20 cellular contexts compared by ENCODE assay signal in genomic region chr2:48104418-48104817, GRCh38.
A peak's percentile ranks its signal among the peaks of the same experiment; 100 is the strongest.
DNase-seq lines count a peak whose midpoint lies in the region; ATAC-seq, FAIRE-seq and TF ChIP-seq lines count a peak whose summit lies in the region.
"Had no signal": no experiment of that assay in that cellular context is flagged by ENCODE, and none has a peak within 500 bp of the region (broad histone marks: within the 10 kb centered on the region; RNA-seq: fewer than 3 reads in every experiment).

No MANE protein-coding gene starts in this region.

- TF ChIP-seq POLR2A in HCT116 (IDR thresholded peaks at IDR 0.05; ENCODE audit: borderline replicate concordance, extremely low read depth, insufficient read depth, insufficient read length) (no peak), K562 (conservative IDR thresholded peaks at IDR 0.05) (no peak)

- intact Hi-C loops in HCT116 (cut with micrococcal nuclease), result no loop called here
- intact Hi-C loops in K562 (cut with micrococcal nuclease), result loop anchor here (10.0 kb wide), 1 partner anchor 770 kb away; no protein-coding TSS in a partner anchor

- H3K9me2 ChIP-seq in HCT116 (ENCODE audit: insufficient read depth), result no peaks in the 10 kb centered on the region

- BruUV-seq in HCT116 (replicated peaks; lab: Mats Ljungman, UMichigan), result no TSS peak
- BruUV-seq in K562 (replicated peaks; lab: Mats Ljungman, UMichigan), result no TSS peak

- DNase-seq in HCT116 (ENCODE audit: low read depth, low spot score) (no peak), K562 (ENCODE audit: extremely low read depth in 1 of 4, low spot score in 3 of 4) (no peak)
- no peak for DNase-seq in stimulated activated CD4-positive, alpha-beta T cell treated with anti-CD3 and anti-CD28 coated beads, Interleukin-1b, Interleukin-23, amount 100 ng/mL, for 48 hours
- DNase-seq: CD4-positive, alpha-beta memory T cell; DMS153; DMS79; GDM1; HCEC 1CT; HFFc6; KG1 had no signal

- no peak for TF ChIP-seq EP300 in K562 (IDR thresholded peaks at IDR 0.05; ENCODE audit: low read length)

- CTCF ChIA-PET in HCT116 (lab: Charles Lee), result interaction anchor here (1.4 to 3.2 kb wide), 2 partner anchors 87 to 197 kb away, joined by 3 to 14 read pairs; partner anchors contain the start of gene FBXO11
- CTCF ChIA-PET in K562 (lab: Yijun Ruan, JAX; ENCODE audit: low intra/inter-chr PET ratio), result interaction anchor here (0.6 kb wide), 1 partner anchor 1567 kb away, joined by 4 read pairs; no protein-coding TSS in a partner anchor

- H3K27ac ChIP-seq in ACC112 (ENCODE audit: low read depth, low read length), result no peak overlapping the region
- H3K27ac ChIP-seq in HCT116 (ENCODE audit: low read depth, low read length), result no peak overlapping the region
- H3K27ac ChIP-seq in K562 (ENCODE audit: extremely low read depth, low read depth, low read length), result no peak overlapping the region
- H3K27ac ChIP-seq: BLaER1, HL-60 had no signal

- H3K36me3 ChIP-seq in ACC112 (ENCODE audit: insufficient read depth, low read length) (no peaks in the 10 kb centered on the region), HCT116 (ENCODE audit: control insufficient read depth in 1 of 2, insufficient read depth in 2 of 2, low read length in 2 of 2) (no peaks in the 10 kb centered on the region), K562 (ENCODE audit: control insufficient read depth, insufficient read depth, low read length) (no peaks in the 10 kb centered on the region)
- H3K36me3 ChIP-seq: BLaER1 had no signal

- H3K4me3 ChIP-seq in ACC112 (ENCODE audit: low read depth, low read length), result no peak overlapping the region
- H3K4me3 ChIP-seq in HCT116 (replicated peaks in 1 of 2; ENCODE audit: low read depth in 1 of 2, low read length in 2 of 2), result no peak overlapping the region
- no peak overlapping the region for H3K4me3 ChIP-seq in K562
- H3K4me3 ChIP-seq: BLaER1, GM23338 had no signal

- H2AFZ ChIP-seq in ACC112 (ENCODE audit: low read length, unreplicated experiment), result peak overlapping the region; percentile 24
- peak overlapping the region; percentile 19 for H2AFZ ChIP-seq in HCT116 (ENCODE audit: low read depth, low read length, poor library complexity, severe bottlenecking)
- peak overlapping the region; percentile 34; the same call in 1 of the 2 replicates for H2AFZ ChIP-seq in K562 (ENCODE audit: low read depth, low read length)
- H2AFZ ChIP-seq: GM23338 had no signal

- in situ Hi-C loops in K562 (cut with MboI), result loop anchor here (5.0 kb wide), 1 partner anchor 247 kb away; no protein-coding TSS in a partner anchor

- POLR2A ChIA-PET in HCT116 (lab: Charles Lee) (interaction anchor here (1.4 kb wide), 1 partner anchor 198 kb away, joined by 4 read pairs; no protein-coding TSS in a partner anchor), K562 (lab: Yijun Ruan, JAX) (interaction anchor here (1.0 to 1.4 kb wide), 3 partner anchors 11 to 237 kb away, joined by 3 to 5 read pairs (median 4); no protein-coding TSS in a partner anchor)

- no peak overlapping the region for H3K9ac ChIP-seq in HCT116 (ENCODE audit: low read length)
- no peak overlapping the region for H3K9ac ChIP-seq in K562 (ENCODE audit: insufficient read depth in 1 of 2, low read depth in 2 of 2, low read length in 2 of 2)
- H3K9ac ChIP-seq: BLaER1 had no signal

- H3K9me3 ChIP-seq in HCT116 (ENCODE audit: control insufficient read depth in 1 of 2, insufficient read depth in 1 of 2, low read depth in 1 of 2, low read length in 2 of 2), result no peaks in the 10 kb centered on the region
- no peaks in the 10 kb centered on the region for H3K9me3 ChIP-seq in K562 (replicated peaks; ENCODE audit: control insufficient read depth, insufficient read depth, low read depth, low read length)

- no peaks in the 10 kb centered on the region for H3K79me2 ChIP-seq in ACC112 (ENCODE audit: control insufficient read depth, insufficient read depth, low read length, unreplicated experiment)
- H3K79me2 ChIP-seq in HCT116 (ENCODE audit: insufficient read depth, low read length), result no peaks in the 10 kb centered on the region
- no peaks in the 10 kb centered on the region for H3K79me2 ChIP-seq in K562 (ENCODE audit: control insufficient read depth, insufficient read depth, low read length)

- no peaks in the 10 kb centered on the region for H4K20me1 ChIP-seq in HCT116 (ENCODE audit: insufficient read depth)
- H4K20me1 ChIP-seq in K562 (replicated peaks; ENCODE audit: control insufficient read depth, insufficient read depth, low read length), result no peaks in the 10 kb centered on the region
- H4K20me1 ChIP-seq: BLaER1 had no signal

- RAD21 ChIA-PET in HCT116 (lab: Charles Lee; ENCODE audit: low non-redundant PET in 1 of 2, low total read pairs in 2 of 2, uncharacterized antibody in 2 of 2, unreplicated experiment in 2 of 2), result no interaction called here

- TF ChIP-seq RAD21 in HCT116 (IDR thresholded peaks at IDR 0.05; ENCODE audit: low read depth), result no peak
- no peak for TF ChIP-seq RAD21 in K562 (CRISPR knock-in tag; conservative IDR thresholded peaks at IDR 0.05 in 1 of 2, IDR thresholded peaks at IDR 0.05 in 1 of 2)

- TF ChIP-seq CTCF in HCT116 (IDR thresholded peaks at IDR 0.05 in 2 of 3, conservative IDR thresholded peaks at IDR 0.05 in 1 of 3; ENCODE audit: borderline replicate concordance in 1 of 3, insufficient read depth in 1 of 3, low read depth in 2 of 3, low read length in 2 of 3), result no peak
- no peak for TF ChIP-seq CTCF in K562 (IDR thresholded peaks at IDR 0.05 in 2 of 3, conservative IDR thresholded peaks at IDR 0.05 in 1 of 3; ENCODE audit: insufficient read depth in 2 of 3, low read depth in 1 of 3, low read length in 3 of 3)

- ATAC-seq in HCT116, result no peak
- no peak for ATAC-seq in K562
- no peak for ATAC-seq in GM21526 (IDR thresholded peaks at IDR 0.05; ENCODE audit: low FRiP score, unreplicated experiment)
- no peak for ATAC-seq in GM21576 (IDR thresholded peaks at IDR 0.05; ENCODE audit: unreplicated experiment)
- ATAC-seq: GM23338 had no signal

- H3K4me2 ChIP-seq in HCT116 (ENCODE audit: low read length) (no peak overlapping the region), K562 (ENCODE audit: insufficient read depth, low read length) (no peak overlapping the region)
- H3K4me2 ChIP-seq: BLaER1, GM23338 had no signal

- no peaks in the 10 kb centered on the region for H3K9me1 ChIP-seq in K562 (ENCODE audit: control insufficient read depth, insufficient read depth, low read length)

- no peak for FAIRE-seq in K562 (lab: Jason Lieb, UNC)
- FAIRE-seq: A204.1, GM12892, GM18507, H54 had no signal

- H3K27me3 ChIP-seq in ACC112 (ENCODE audit: insufficient read depth, low read length) (no peaks in the 10 kb centered on the region), HCT116 (ENCODE audit: insufficient read depth, low read length) (no peaks in the 10 kb centered on the region), K562 (ENCODE audit: control insufficient read depth in 2 of 2, insufficient read depth in 2 of 2, low read length in 2 of 2) (no peaks in the 10 kb centered on the region)
- H3K27me3 ChIP-seq: BLaER1 had no signal

- H3K4me1 ChIP-seq in ACC112 (ENCODE audit: control insufficient read depth, insufficient read depth, low read length, unreplicated experiment) (peaks cover 17% of the 10 kb centered on the region), HCT116 (ENCODE audit: control insufficient read depth in 1 of 2, insufficient read depth in 2 of 2, low read length in 2 of 2) (peaks cover 14 to 33% of the 10 kb centered on the region in 2 experiments; a peak in 3 of 4 replicates), K562 (replicated peaks in 1 of 2; ENCODE audit: control insufficient read depth in 2 of 2, insufficient read depth in 2 of 2, low read length in 2 of 2) (peaks cover 5 to 17% of the 10 kb centered on the region in 2 experiments; a peak in 3 of 5 replicates)

TF ChIP-seq in HCT116, 20 proteins besides CTCF, POLR2A, EP300 and RAD21 (continues in another document):
- TF ChIP-seq CEBPB (IDR thresholded peaks at IDR 0.05; ENCODE audit: low read depth) (no peak), YY1 (IDR thresholded peaks at IDR 0.05; ENCODE audit: extremely low read depth, insufficient replicate concordance, low read depth, low read length) (no peak)

TF ChIP-seq in K562, 482 proteins besides CTCF, POLR2A, EP300 and RAD21:
- TF ChIP-seq MAX (CRISPR knock-in tag; IDR thresholded peaks at IDR 0.05), result no peak
- TF ChIP-seq POLR2G (IDR thresholded peaks at IDR 0.05; ENCODE audit: low read depth, low read length), result no peak
- no peak for TF ChIP-seq RHOXF2B (CRISPR knock-in tag; conservative IDR thresholded peaks at IDR 0.05)
- no peak for TF ChIP-seq PML (IDR thresholded peaks at IDR 0.05; ENCODE audit: low read length)
- no peak for TF ChIP-seq CBFB (CRISPR knock-in tag; IDR thresholded peaks at IDR 0.05)
- no peak for TF ChIP-seq WHSC1 (IDR thresholded peaks at IDR 0.05; ENCODE audit: low read length)
- no peak for TF ChIP-seq RBM14 (IDR thresholded peaks at IDR 0.05; ENCODE audit: borderline replicate concordance, insufficient read depth, low read depth, low read length)
- no peak for TF ChIP-seq DPF2 (IDR thresholded peaks at IDR 0.05)
- no peak for TF ChIP-seq SMAD2 (IDR thresholded peaks at IDR 0.05; ENCODE audit: low read depth, low read length)
- TF ChIP-seq CSDE1 (IDR thresholded peaks at IDR 0.05), result no peak
